Comparison of ENCODE assay signal across 17 cellular contexts in genomic region chr5:35182541-35183242, GRCh38. TPM values are rescaled to one million over a fixed set of nuclear protein-coding genes. Genes with fewer than 3 reads are reported as not detected.
A peak's percentile ranks its signal among the peaks of the same experiment; 100 is the strongest.
DNase-seq lines count a peak whose midpoint lies in the region; ATAC-seq and TF ChIP-seq lines count a peak whose summit lies in the region.
"Had no signal": no experiment of that assay in that cellular context is flagged by ENCODE, and none has a peak within 500 bp of the region (broad histone marks: within the 10 kb centered on the region; RNA-seq: fewer than 3 reads in every experiment).

No MANE protein-coding gene starts in this region.

- H3K27me3 ChIP-seq in lower lobe of right lung (ENCODE audit: low read depth) = no peaks in the 10 kb centered on the region
- H3K27me3 ChIP-seq in upper lobe of right lung = no peaks in the 10 kb centered on the region
- no peaks in the 10 kb centered on the region for H3K27me3 ChIP-seq in esophagus squamous epithelium
- H3K27me3 ChIP-seq: suprapubic skin had no signal

- intact Hi-C loops in lower lobe of right lung (cut with DNase I) = no loop called here
- intact Hi-C loops in upper lobe of right lung (cut with DNase I) = no loop called here
- intact Hi-C loops in esophagus squamous epithelium (cut with DNase I) = no loop called here

- peaks cover 4% of the 10 kb centered on the region for H3K27me3 Mint-ChIP-seq in activated naive CD4-positive, alpha-beta T cell treated with anti-CD3 and anti-CD28 coated beads, Interleukin-2, amount 50 U/mL, for 24 hours

- no peak for TF ChIP-seq POLR2A in esophagus squamous epithelium (IDR thresholded peaks at IDR 0.05)

- H3K9me3 ChIP-seq in lower lobe of right lung (no peaks in the 10 kb centered on the region), upper lobe of right lung (no peaks in the 10 kb centered on the region), esophagus squamous epithelium (no peaks in the 10 kb centered on the region)
- H3K9me3 ChIP-seq: esophagus muscularis mucosa, SK-N-SH, suprapubic skin had no signal

- no peaks in the 10 kb centered on the region for H3K9me3 Mint-ChIP-seq in activated naive CD4-positive, alpha-beta T cell treated with anti-CD3 and anti-CD28 coated beads, Interleukin-2, amount 50 U/mL, for 24 hours
- H3K9me3 Mint-ChIP-seq in activated naive CD4-positive, alpha-beta T cell treated with anti-CD3 and anti-CD28 coated beads, Interleukin-2, amount 50 U/mL, for 72 hours = no peaks in the 10 kb centered on the region
- H3K9me3 Mint-ChIP-seq: activated T-helper 17 cell treated with anti-CD3 and anti-CD28 coated beads, Interleukin-2, amount 50 U/mL, for 72 hours had no signal

- H3K27ac ChIP-seq in lower lobe of right lung = no peak overlapping the region
- H3K27ac ChIP-seq in upper lobe of right lung = no peak overlapping the region
- H3K27ac ChIP-seq in esophagus squamous epithelium = no peak overlapping the region
- H3K27ac ChIP-seq: esophagus muscularis mucosa, suprapubic skin had no signal

- ATAC-seq in activated naive CD4-positive, alpha-beta T cell treated with anti-CD3 and anti-CD28 coated beads, Interleukin-2, amount 50 U/mL, for 72 hours = no peak
- ATAC-seq in lower lobe of right lung = peak; percentile 83 to 87
- peak; percentile 77 for ATAC-seq in upper lobe of right lung

- TF ChIP-seq CTCF in lower lobe of right lung (IDR thresholded peaks at IDR 0.05) (no peak), upper lobe of right lung (IDR thresholded peaks at IDR 0.05) (no peak), esophagus squamous epithelium (IDR thresholded peaks at IDR 0.05) (no peak)

- H3K4me3 Mint-ChIP-seq in activated naive CD4-positive, alpha-beta T cell treated with anti-CD3 and anti-CD28 coated beads, Interleukin-2, amount 50 U/mL, for 24 hours = no peak overlapping the region
- H3K4me3 Mint-ChIP-seq: activated CD4-positive, alpha-beta T cell treated with anti-CD3 and anti-CD28 coated beads for 36 hours; activated T-helper 17 cell treated with anti-CD3 and anti-CD28 coated beads, Interleukin-2, amount 50 U/mL, for 72 hours; CD14-positive monocyte; immature natural killer cell had no signal

- H3K36me3 Mint-ChIP-seq in activated naive CD4-positive, alpha-beta T cell treated with anti-CD3 and anti-CD28 coated beads, Interleukin-2, amount 50 U/mL, for 24 hours = no peaks in the 10 kb centered on the region
- H3K36me3 Mint-ChIP-seq in activated naive CD4-positive, alpha-beta T cell treated with anti-CD3 and anti-CD28 coated beads, Interleukin-2, amount 50 U/mL, for 72 hours = no peaks in the 10 kb centered on the region
- H3K36me3 Mint-ChIP-seq: immature natural killer cell had no signal

- no peaks in the 10 kb centered on the region for H3K36me3 ChIP-seq in lower lobe of right lung
- no peaks in the 10 kb centered on the region for H3K36me3 ChIP-seq in upper lobe of right lung
- H3K36me3 ChIP-seq in esophagus squamous epithelium = no peaks in the 10 kb centered on the region
- H3K36me3 ChIP-seq: esophagus muscularis mucosa, suprapubic skin had no signal

- no peaks in the 10 kb centered on the region for H3K4me1 Mint-ChIP-seq in activated naive CD4-positive, alpha-beta T cell treated with anti-CD3 and anti-CD28 coated beads, Interleukin-2, amount 50 U/mL, for 24 hours
- H3K4me1 Mint-ChIP-seq: activated CD4-positive, alpha-beta T cell treated with anti-CD3 and anti-CD28 coated beads for 36 hours; activated T-helper 17 cell treated with anti-CD3 and anti-CD28 coated beads, Interleukin-2, amount 50 U/mL, for 72 hours; immature natural killer cell had no signal

- H3K27ac Mint-ChIP-seq in activated naive CD4-positive, alpha-beta T cell treated with anti-CD3 and anti-CD28 coated beads, Interleukin-2, amount 50 U/mL, for 24 hours = peak overlapping the region; percentile 26
- H3K27ac Mint-ChIP-seq in activated naive CD4-positive, alpha-beta T cell treated with anti-CD3 and anti-CD28 coated beads, Interleukin-2, amount 50 U/mL, for 72 hours = no peak overlapping the region
- H3K27ac Mint-ChIP-seq: activated CD4-positive, alpha-beta T cell treated with anti-CD3 and anti-CD28 coated beads for 36 hours; activated T-helper 17 cell treated with anti-CD3 and anti-CD28 coated beads, Interleukin-2, amount 50 U/mL, for 72 hours; immature natural killer cell had no signal

- DNase-seq in activated naive CD4-positive, alpha-beta T cell treated with anti-CD3 and anti-CD28 coated beads, Interleukin-2, amount 50 U/mL, for 72 hours (ENCODE audit: low spot score in 2 of 2) = no peak
- DNase-seq in M059J (ENCODE audit: low read depth) = peak; percentile 12
- DNase-seq in lower lobe of right lung = no peak
- DNase-seq in upper lobe of right lung = no peak
- DNase-seq in SIG-M5 treated with dmso at 0.1 percent for 504 hours (lab: John Stamatoyannopoulos, UW; ENCODE audit: unreplicated experiment) = no peak
- DNase-seq in HK-2 (ENCODE audit: unreplicated experiment) = no peak
- no peak for DNase-seq in esophagus squamous epithelium (lab: John Stamatoyannopoulos, UW)
- DNase-seq: immature natural killer cell, NCI-H1105 had no signal

- 70 to 76% methylated on average over 6 of the region's 6 CpGs for WGBS in esophagus squamous epithelium, 2 donors

- H3K4me3 ChIP-seq in lower lobe of right lung (no peak overlapping the region), upper lobe of right lung (no peak overlapping the region), esophagus squamous epithelium (no peak overlapping the region)
- H3K4me3 ChIP-seq: esophagus muscularis mucosa, suprapubic skin had no signal

- no peaks in the 10 kb centered on the region for H3K4me1 ChIP-seq in lower lobe of right lung
- no peaks in the 10 kb centered on the region for H3K4me1 ChIP-seq in upper lobe of right lung
- H3K4me1 ChIP-seq in esophagus squamous epithelium = no peaks in the 10 kb centered on the region
- H3K4me1 ChIP-seq: esophagus muscularis mucosa, suprapubic skin had no signal

RNA-seq across cellular contexts. Expression of gene PRLR, which starts 47.6 kb away (rescaled TPM):
- under 1 TPM in 1 of 2 donors, not detected in 1; 0.04 TPM for total RNA-seq in activated naive CD4-positive, alpha-beta T cell treated with anti-CD3 and anti-CD28 coated beads, Interleukin-2, amount 50 U/mL, for 72 hours
- total RNA-seq in M059J (2014; rRNA removed; shearing (Covaris generic)) = 0.96 TPM in 2 replicates
- total RNA-seq in lower lobe of right lung (3.2 TPM), upper lobe of right lung (1.6 TPM), esophagus squamous epithelium (1 to 10 TPM; 1.5 to 2.8 (median 2.3) TPM)
- total RNA-seq: activated T-helper 17 cell treated with anti-CD3 and anti-CD28 coated beads, Interleukin-2, amount 50 U/mL, for 72 hours; lung microvascular endothelial cell had no signal

Comparison
In these comparisons a context has a peak if more than half of its experiments do, and no peak if none do; other contexts are left out.
1. ATAC-seq: peak in lower lobe of right lung (2 of 2) and upper lobe of right lung (single experiment); none in activated naive CD4-positive, alpha-beta T cell treated with anti-CD3 and anti-CD28 coated beads, Interleukin-2, amount 50 U/mL, for 72 hours (0 of 2).